Comparison of ENCODE assay signal across 1 cellular context in the genomic region with DNA sequence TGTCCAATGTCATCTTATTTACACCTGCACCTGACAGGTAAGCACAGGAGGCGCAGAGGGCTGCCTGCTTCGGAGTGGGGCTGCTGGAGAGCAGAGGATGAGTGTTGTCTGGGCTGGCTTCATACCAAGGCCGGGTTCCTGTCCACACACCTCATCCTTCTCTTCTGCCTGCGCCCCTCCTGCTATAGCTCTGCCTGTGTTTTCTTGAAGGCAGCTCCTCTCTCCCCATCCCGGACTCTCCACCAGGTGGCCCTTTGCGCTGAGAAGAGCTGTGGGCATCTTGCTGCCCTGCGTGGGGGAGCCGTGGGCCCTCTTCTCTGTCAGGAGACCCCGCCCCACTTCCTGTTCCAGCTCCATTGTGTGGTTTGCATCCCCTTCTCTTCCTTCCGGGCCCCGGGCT.
TF ChIP-seq lines count a peak whose summit lies in the region.

No MANE protein-coding gene starts in this region.

TF ChIP-seq in liver, 16 proteins besides CTCF, POLR2A, EP300 and RAD21 (continued from another document):
- TF ChIP-seq, protein P1, sequence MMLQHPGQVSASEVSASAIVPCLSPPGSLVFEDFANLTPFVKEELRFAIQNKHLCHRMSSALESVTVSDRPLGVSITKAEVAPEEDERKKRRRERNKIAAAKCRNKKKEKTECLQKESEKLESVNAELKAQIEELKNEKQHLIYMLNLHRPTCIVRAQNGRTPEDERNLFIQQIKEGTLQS (IDR thresholded peaks at IDR 0.05) = no peak
- TF ChIP-seq EGR1 (IDR thresholded peaks at IDR 0.05; ENCODE audit: low read depth in 2 of 2) = no peak
- TF ChIP-seq NR2F2 (IDR thresholded peaks at IDR 0.05) = no peak
- TF ChIP-seq, protein P2, sequence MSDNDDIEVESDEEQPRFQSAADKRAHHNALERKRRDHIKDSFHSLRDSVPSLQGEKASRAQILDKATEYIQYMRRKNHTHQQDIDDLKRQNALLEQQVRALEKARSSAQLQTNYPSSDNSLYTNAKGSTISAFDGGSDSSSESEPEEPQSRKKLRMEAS (IDR thresholded peaks at IDR 0.05) = no peak
- TF ChIP-seq, protein P3, sequence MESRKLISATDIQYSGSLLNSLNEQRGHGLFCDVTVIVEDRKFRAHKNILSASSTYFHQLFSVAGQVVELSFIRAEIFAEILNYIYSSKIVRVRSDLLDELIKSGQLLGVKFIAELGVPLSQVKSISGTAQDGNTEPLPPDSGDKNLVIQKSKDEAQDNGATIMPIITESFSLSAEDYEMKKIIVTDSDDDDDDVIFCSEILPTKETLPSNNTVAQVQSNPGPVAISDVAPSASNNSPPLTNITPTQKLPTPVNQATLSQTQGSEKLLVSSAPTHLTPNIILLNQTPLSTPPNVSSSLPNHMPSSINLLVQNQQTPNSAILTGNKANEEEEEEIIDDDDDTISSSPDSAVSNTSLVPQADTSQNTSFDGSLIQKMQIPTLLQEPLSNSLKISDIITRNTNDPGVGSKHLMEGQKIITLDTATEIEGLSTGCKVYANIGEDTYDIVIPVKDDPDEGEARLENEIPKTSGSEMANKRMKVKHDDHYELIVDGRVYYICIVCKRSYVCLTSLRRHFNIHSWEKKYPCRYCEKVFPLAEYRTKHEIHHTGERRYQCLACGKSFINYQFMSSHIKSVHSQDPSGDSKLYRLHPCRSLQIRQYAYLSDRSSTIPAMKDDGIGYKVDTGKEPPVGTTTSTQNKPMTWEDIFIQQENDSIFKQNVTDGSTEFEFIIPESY (IDR thresholded peaks at IDR 0.05) = no peak
- TF ChIP-seq RXRA (IDR thresholded peaks at IDR 0.05) = no peak
- no peak for TF ChIP-seq SP1 (IDR thresholded peaks at IDR 0.05)
- TF ChIP-seq FOXA2 (IDR thresholded peaks at IDR 0.05) = no peak
- no peak for TF ChIP-seq HNF4G (IDR thresholded peaks at IDR 0.05)
- TF ChIP-seq GABPA (IDR thresholded peaks at IDR 0.05 in 1 of 2, conservative IDR thresholded peaks at IDR 0.05 in 1 of 2) = no peak
- TF ChIP-seq HNF4A (conservative IDR thresholded peaks at IDR 0.05) = no peak
TF ChIP-seq in liver: peak in this region for 0.
